In genomic region chr4:57149833-57150232, GRCh38 we compare ENCODE assay signal across 29 cellular contexts.
"Had no signal": no experiment of that assay in that cellular context is flagged by ENCODE, and none has a peak within 500 bp of the region (broad histone marks: within the 10 kb centered on the region; RNA-seq: fewer than 3 reads in every experiment).

No MANE protein-coding gene starts in this region.

- H3K4me3 ChIP-seq: neural progenitor cell, ovary, psoas muscle, skin epidermis, stomach, thoracic aorta, thyroid gland, tibial nerve, upper lobe of right lung, vagina had no signal

- H3K27me3 Mint-ChIP-seq: type B pancreatic cell had no signal

- H3K9ac ChIP-seq: neural progenitor cell, parathyroid adenoma had no signal

- H3K36me3 Mint-ChIP-seq: naive thymus-derived CD4-positive, alpha-beta T cell; natural killer cell; stimulated activated effector memory CD8-positive, alpha-beta T cell treated with anti-CD3 and anti-CD28 coated beads, Interleukin-12 subunit alpha, Interleukin-12 subunit beta, amount 100 ng/mL, for 72 hours; stimulated activated naive B cell treated with anti-CD40 and anti-IgM and Interleukin-4, amounts not matched to agents 10 μg/mL and 1 μg/mL and 100 μg/mL, for 72 hours; type B pancreatic cell had no signal

- H2AFZ ChIP-seq: neural progenitor cell, parathyroid adenoma had no signal

- H3K4me1 Mint-ChIP-seq: nephron; stimulated activated effector memory CD8-positive, alpha-beta T cell treated with anti-CD3 and anti-CD28 coated beads, Interleukin-12 subunit alpha, Interleukin-12 subunit beta, amount 100 ng/mL, for 72 hours had no signal

- H3K27ac Mint-ChIP-seq: naive thymus-derived CD4-positive, alpha-beta T cell; nephron; neural progenitor cell; progenitor cell of endocrine pancreas; stimulated activated effector memory CD8-positive, alpha-beta T cell treated with anti-CD3 and anti-CD28 coated beads, Interleukin-12 subunit alpha, Interleukin-12 subunit beta, amount 100 ng/mL, for 72 hours; stimulated activated naive B cell treated with anti-CD40 and anti-IgM and Interleukin-4, amounts not matched to agents 10 μg/mL and 1 μg/mL and 100 μg/mL, for 72 hours; stimulated activated naive CD8-positive, alpha-beta T cell treated with anti-CD3 and anti-CD28 coated beads, Interleukin-15, Interleukin-2, amounts not matched to agents 100 ng/mL and 50 ng/mL, for 24 hours; type B pancreatic cell had no signal

- H3K79me2 ChIP-seq: parathyroid adenoma had no signal

- H3K9me3 ChIP-seq: ovary, psoas muscle, stomach, thoracic aorta, thyroid gland, tibial nerve, upper lobe of right lung, vagina had no signal

- H3K4me2 ChIP-seq: neural progenitor cell had no signal

- H3K4me3 Mint-ChIP-seq: naive thymus-derived CD4-positive, alpha-beta T cell; natural killer cell; nephron; neural progenitor cell; stimulated activated effector memory CD8-positive, alpha-beta T cell treated with anti-CD3 and anti-CD28 coated beads, Interleukin-12 subunit alpha, Interleukin-12 subunit beta, amount 100 ng/mL, for 72 hours; stimulated activated naive B cell treated with anti-CD40 and anti-IgM and Interleukin-4, amounts not matched to agents 10 μg/mL and 1 μg/mL and 100 μg/mL, for 72 hours; stimulated activated naive CD8-positive, alpha-beta T cell treated with anti-CD3 and anti-CD28 coated beads, Interleukin-15, Interleukin-2, amounts not matched to agents 100 ng/mL and 50 ng/mL, for 24 hours; type B pancreatic cell had no signal

- H3K36me3 ChIP-seq: neural progenitor cell, ovary, stomach, thoracic aorta, thyroid gland, tibial nerve, upper lobe of right lung, vagina had no signal

- H3K9me3 Mint-ChIP-seq: natural killer cell; nephron; neural progenitor cell; stimulated activated effector memory CD8-positive, alpha-beta T cell treated with anti-CD3 and anti-CD28 coated beads, Interleukin-12 subunit alpha, Interleukin-12 subunit beta, amount 100 ng/mL, for 72 hours; stimulated activated naive B cell treated with anti-CD40 and anti-IgM and Interleukin-4, amounts not matched to agents 10 μg/mL and 1 μg/mL and 100 μg/mL, for 72 hours; stimulated activated naive CD8-positive, alpha-beta T cell treated with anti-CD3 and anti-CD28 coated beads, Interleukin-15, Interleukin-2, amounts not matched to agents 100 ng/mL and 50 ng/mL, for 24 hours had no signal

- H3K4me1 ChIP-seq: parathyroid adenoma, psoas muscle, stomach, thyroid gland, tibial nerve, upper lobe of right lung, vagina had no signal

- FAIRE-seq: urothelium cell line had no signal

- DNase-seq: naive thymus-derived CD4-positive, alpha-beta T cell; natural killer cell; occipital lobe; ovary; posterior cingulate gyrus; psoas muscle; right cardiac atrium; stimulated activated CD4-positive, alpha-beta T cell treated with anti-CD3 and anti-CD28 coated beads, Interleukin-15, amount 100 ng/mL, for 24 hours; stimulated activated CD4-positive, alpha-beta T cell treated with anti-CD3 and anti-CD28 coated beads, Interleukin-2, amount 100 ng/mL, for 24 hours; stimulated activated CD4-positive, alpha-beta T cell treated with anti-CD3 and anti-CD28 coated beads, Interleukin-2, amount 100 ng/mL, for 48 hours; stimulated activated CD4-positive, alpha-beta T cell treated with anti-CD3 and anti-CD28 coated beads, Interleukin-4, amount 100 ng/mL, for 24 hours; stimulated activated naive B cell treated with anti-CD40 and anti-IgM and Interleukin-4, amounts not matched to agents 10 μg/mL and 1 μg/mL and 100 μg/mL, for 72 hours; stimulated activated naive CD4-positive, alpha-beta T cell treated with Interleukin-2 at 50 U/mL for 16 hours; stomach; thyroid gland; upper lobe of right lung had no signal

- H3K27me3 ChIP-seq: ovary, stomach, thyroid gland, tibial nerve, upper lobe of right lung, vagina had no signal

- ATAC-seq: naive thymus-derived CD4-positive, alpha-beta T cell; natural killer cell; psoas muscle; right cardiac atrium; sciatic nerve; stimulated activated effector memory CD8-positive, alpha-beta T cell treated with anti-CD3 and anti-CD28 coated beads, Interleukin-12 subunit alpha, Interleukin-12 subunit beta, amount 100 ng/mL, for 72 hours; stimulated activated naive B cell treated with anti-CD40 and anti-IgM and Interleukin-4, amounts not matched to agents 10 μg/mL and 1 μg/mL and 100 μg/mL, for 72 hours; upper lobe of right lung had no signal

- H3K27ac ChIP-seq: neural progenitor cell, ovary, parathyroid adenoma, psoas muscle, skin epidermis, stomach, thoracic aorta, thyroid gland, tibial nerve, upper lobe of right lung, vagina had no signal
